1 cellular context compared by ENCODE assay signal in genomic region chr10:92747600-92747999, GRCh38.
A peak's percentile ranks its signal among the peaks of the same experiment; 100 is the strongest.
TF ChIP-seq lines count a peak whose summit lies in the region.

No MANE protein-coding gene starts in this region.

TF ChIP-seq in HepG2, 621 proteins besides CTCF, POLR2A, EP300 and RAD21 (continued from another document):
- TF ChIP-seq ARID4A (CRISPR knock-in tag; IDR thresholded peaks at IDR 0.05; ENCODE audit: borderline replicate concordance) (peak; percentile 50; the same call in 1 of the 2 replicates), ONECUT2 (CRISPR knock-in tag; IDR thresholded peaks at IDR 0.05) (peak; percentile 65), SAP130 (CRISPR knock-in tag; IDR thresholded peaks at IDR 0.05; ENCODE audit: low read depth) (peak; percentile 80), GATAD1 (CRISPR knock-in tag; IDR thresholded peaks at IDR 0.05) (0 out of 2 replicates have a peak, but pooled peaks have one; percentile 35), TBL1XR1 (IDR thresholded peaks at IDR 0.05; ENCODE audit: borderline replicate concordance, low read length, partially characterized antibody) (peak; percentile 71), HMGXB4 (CRISPR knock-in tag; IDR thresholded peaks at IDR 0.05; ENCODE audit: borderline replicate concordance in 1 of 2, low read depth in 1 of 2) (0 out of 4 replicates have a peak, but pooled peaks of 1 of the 2 experiments have one; percentile 38), BCL6 (CRISPR knock-in tag; IDR thresholded peaks at IDR 0.05) (peak; percentile 73), SKIL (CRISPR knock-in tag; IDR thresholded peaks at IDR 0.05; ENCODE audit: borderline replicate concordance) (0 out of 2 replicates have a peak, but pooled peaks have one; percentile 47)
